ENCODE assay signal across 24 cellular contexts in the genomic region with DNA sequence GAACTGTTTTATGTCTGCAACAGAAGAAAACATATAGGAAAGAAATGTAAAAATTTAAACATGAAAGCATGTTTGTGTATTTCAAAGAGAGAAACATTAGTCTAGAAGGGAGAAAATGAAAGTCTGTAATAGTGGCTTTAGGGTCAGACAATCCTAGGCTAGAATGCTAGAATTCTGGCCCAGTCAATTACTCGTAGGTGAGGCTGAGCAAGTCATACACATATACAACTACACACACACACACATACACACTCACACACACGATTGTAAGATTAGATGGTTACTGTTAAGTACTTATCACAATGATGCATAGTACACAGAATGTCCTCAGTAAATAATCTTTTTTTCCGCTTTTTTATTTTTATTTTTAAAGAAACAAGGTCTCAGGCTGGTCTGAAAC. TPM values are rescaled to one million over a fixed set of nuclear protein-coding genes. Genes with fewer than 3 reads are reported as not detected.
DNase-seq lines count a peak whose midpoint lies in the region; ATAC-seq, FAIRE-seq and TF ChIP-seq lines count a peak whose summit lies in the region.
"Had no signal": no experiment of that assay in that cellular context is flagged by ENCODE, and none has a peak within 500 bp of the region (broad histone marks: within the 10 kb centered on the region; RNA-seq: fewer than 3 reads in every experiment).

No MANE protein-coding gene starts in this region.

- H3K4me3 Mint-ChIP-seq in CD4-positive, alpha-beta memory T cell, result peak overlapping the region in 1 of 8 donors; percentile 11
- no peak overlapping the region for H3K4me3 Mint-ChIP-seq in activated B cell treated with CpG ODN at 0.5 μM for 24 hours
- peak overlapping the region in 1 of 10 donors; percentile 21 for H3K4me3 Mint-ChIP-seq in naive thymus-derived CD8-positive, alpha-beta T cell
- H3K4me3 Mint-ChIP-seq: stimulated activated naive B cell treated with anti-CD40 and anti-IgM and Interleukin-4, amounts not matched to agents 10 μg/mL and 1 μg/mL and 100 μg/mL, for 72 hours had no signal

- peaks cover 0 to 1% of the 10 kb centered on the region in 2 donors for H3K27me3 Mint-ChIP-seq in CD4-positive, alpha-beta memory T cell
- no peaks in the 10 kb centered on the region for H3K27me3 Mint-ChIP-seq in activated B cell treated with CpG ODN at 0.5 μM for 24 hours
- no peaks in the 10 kb centered on the region for H3K27me3 Mint-ChIP-seq in naive thymus-derived CD8-positive, alpha-beta T cell
- H3K27me3 Mint-ChIP-seq: stimulated activated naive B cell treated with anti-CD40 and anti-IgM and Interleukin-4, amounts not matched to agents 10 μg/mL and 1 μg/mL and 100 μg/mL, for 72 hours had no signal

- peaks cover 68% of the 10 kb centered on the region for H3K4me1 ChIP-seq in CD4-positive, alpha-beta memory T cell (ENCODE audit: insufficient read depth, low read length)
- peaks cover 0 to 11% (median 0%) of the 10 kb centered on the region in 4 donors for H3K4me1 ChIP-seq in Peyer's patch

- TF ChIP-seq CTCF in activated B cell treated with CpG ODN at 0.5 μM for 24 hours (IDR thresholded peaks at IDR 0.05) (no peak), Peyer's patch (IDR thresholded peaks at IDR 0.05) (no peak)

- H3K9me3 Mint-ChIP-seq in CD4-positive, alpha-beta memory T cell, result no peaks in the 10 kb centered on the region
- no peaks in the 10 kb centered on the region for H3K9me3 Mint-ChIP-seq in activated B cell treated with CpG ODN at 0.5 μM for 24 hours
- no peaks in the 10 kb centered on the region for H3K9me3 Mint-ChIP-seq in naive thymus-derived CD8-positive, alpha-beta T cell
- H3K9me3 Mint-ChIP-seq: stimulated activated naive B cell treated with anti-CD40 and anti-IgM and Interleukin-4, amounts not matched to agents 10 μg/mL and 1 μg/mL and 100 μg/mL, for 72 hours had no signal

- intact Hi-C loops in CD4-positive, alpha-beta memory T cell (cut with micrococcal nuclease), result loop anchor here (5.0 kb wide), 1 partner anchor 47 kb away; a partner anchor contains a TSS
- intact Hi-C loops in activated B cell treated with CpG ODN at 0.5 μM for 24 hours (cut with micrococcal nuclease), result no loop called here

- POLR2A ChIA-PET in CD4-positive, alpha-beta memory T cell (lab: Charles Lee; ENCODE audit: partially characterized antibody), result interaction anchor here (6.8 kb wide), 1 partner anchor 39 kb away, joined by 92 read pairs; a partner anchor contains a TSS
- POLR2A ChIA-PET in activated B cell treated with CpG ODN at 0.5 μM for 24 hours (lab: Charles Lee), result no interaction called here
- POLR2A ChIA-PET in naive thymus-derived CD8-positive, alpha-beta T cell (lab: Charles Lee), result interaction anchor here (1.1 to 2.1 kb wide), 3 partner anchors 37 to 218 kb away, joined by 3 to 8 read pairs (median 3); a partner anchor contains a TSS

- FAIRE-seq in HTR-8/SVneo (lab: Jason Lieb, UNC), result peak; percentile 74
- FAIRE-seq: astrocyte, small intestine had no signal

- no peaks in the 10 kb centered on the region for H3K36me3 ChIP-seq in CD4-positive, alpha-beta memory T cell (ENCODE audit: insufficient read depth, low read length)
- H3K36me3 ChIP-seq in Peyer's patch, result no peaks in the 10 kb centered on the region
- H3K36me3 ChIP-seq: left ventricle myocardium inferior, tibial nerve had no signal

- no peaks in the 10 kb centered on the region for H3K9me3 ChIP-seq in CD4-positive, alpha-beta memory T cell (ENCODE audit: control insufficient read depth in 1 of 2, low read length in 2 of 2)
- H3K9me3 ChIP-seq in Peyer's patch, result no peaks in the 10 kb centered on the region
- H3K9me3 ChIP-seq: left ventricle myocardium inferior, mucosa of descending colon, tibial nerve had no signal

- no peak for TF ChIP-seq POLR2A in Peyer's patch (IDR thresholded peaks at IDR 0.05)

- no peak for ATAC-seq in activated B cell treated with CpG ODN at 0.5 μM for 24 hours (ENCODE audit: low read depth)
- ATAC-seq in naive thymus-derived CD8-positive, alpha-beta T cell, result no peak
- ATAC-seq: stimulated activated naive B cell treated with anti-CD40 and anti-IgM and Interleukin-4, amounts not matched to agents 10 μg/mL and 1 μg/mL and 100 μg/mL, for 72 hours had no signal

- H3K27me3 ChIP-seq in CD4-positive, alpha-beta memory T cell (ENCODE audit: insufficient read depth, low read length), result no peaks in the 10 kb centered on the region
- no peaks in the 10 kb centered on the region for H3K27me3 ChIP-seq in Peyer's patch
- H3K27me3 ChIP-seq: tibial nerve had no signal

- no peak overlapping the region for H3K27ac ChIP-seq in CD4-positive, alpha-beta memory T cell (ENCODE audit: low read depth, low read length)
- H3K27ac ChIP-seq in Peyer's patch, result no peak overlapping the region
- H3K27ac ChIP-seq: epithelial cell of prostate, left ventricle myocardium inferior had no signal

- H3K36me3 Mint-ChIP-seq in CD4-positive, alpha-beta memory T cell, result peaks cover 0 to 2% of the 10 kb centered on the region in 2 donors
- no peaks in the 10 kb centered on the region for H3K36me3 Mint-ChIP-seq in activated B cell treated with CpG ODN at 0.5 μM for 24 hours (ENCODE audit: low read depth)
- H3K36me3 Mint-ChIP-seq in naive thymus-derived CD8-positive, alpha-beta T cell, result peaks cover 0 to 1% (median 0%) of the 10 kb centered on the region in 3 donors
- H3K36me3 Mint-ChIP-seq: stimulated activated naive B cell treated with anti-CD40 and anti-IgM and Interleukin-4, amounts not matched to agents 10 μg/mL and 1 μg/mL and 100 μg/mL, for 72 hours had no signal

- no peak overlapping the region for H3K4me3 ChIP-seq in CD4-positive, alpha-beta memory T cell (ENCODE audit: low read length in 2 of 2)
- no peak overlapping the region for H3K4me3 ChIP-seq in Peyer's patch
- H3K4me3 ChIP-seq: left ventricle myocardium inferior, mucosa of descending colon, tibial nerve had no signal

- peaks cover 49 to 75% (median 52%) of the 10 kb centered on the region in 4 donors for H3K4me1 Mint-ChIP-seq in CD4-positive, alpha-beta memory T cell
- H3K4me1 Mint-ChIP-seq in activated B cell treated with CpG ODN at 0.5 μM for 24 hours, result peaks cover 37% of the 10 kb centered on the region
- peaks cover 28 to 79% (median 75%) of the 10 kb centered on the region in 4 donors for H3K4me1 Mint-ChIP-seq in naive thymus-derived CD8-positive, alpha-beta T cell

- CTCF ChIA-PET in CD4-positive, alpha-beta memory T cell (lab: Charles Lee; ENCODE audit: partially characterized antibody), result interaction anchor here (1.2 to 1.6 kb wide), 2 partner anchors 36 to 167 kb away, joined by 3 to 8 read pairs; a partner anchor contains a TSS
- CTCF ChIA-PET in activated B cell treated with CpG ODN at 0.5 μM for 24 hours (lab: Charles Lee), result no interaction called here

- H3K27ac Mint-ChIP-seq in CD4-positive, alpha-beta memory T cell, result peak overlapping the region; percentile 24 to 96 (median 83)
- H3K27ac Mint-ChIP-seq in activated B cell treated with CpG ODN at 0.5 μM for 24 hours, result peak overlapping the region; percentile 26
- H3K27ac Mint-ChIP-seq in naive thymus-derived CD8-positive, alpha-beta T cell, result peak overlapping the region in 9 of 10 donors; percentile 88 to 99 (median 96)

- DNase-seq in CD4-positive, alpha-beta memory T cell, result no peak
- DNase-seq in HTR-8/SVneo (ENCODE audit: insufficient read length, low spot score) (no peak), activated B cell treated with CpG ODN at 0.5 μM for 24 hours (no peak), Peyer's patch (no peak), Kasumi-1 (lab: John Stamatoyannopoulos, UW) (no peak), NCI-H510A treated with DMSO at 0.1 percent for 48 hours (lab: John Stamatoyannopoulos, UW) (no peak), C1 segment of cervical spinal cord (lab: John Stamatoyannopoulos, UW) (no peak)
- DNase-seq in naive thymus-derived CD8-positive, alpha-beta T cell, result no peak
- DNase-seq: activated CD4-positive, alpha-beta T cell treated with anti-CD3 and anti-CD28 coated beads, Interleukin-2, amount 50 U/mL, for 48 hours; activated naive CD4-positive, alpha-beta T cell; activated T-cell treated with anti-CD3 and anti-CD28 coated beads for 4 hours; central memory CD4-positive, alpha-beta T cell; DMS79; left ventricle myocardium inferior; mucosa of descending colon; NCI-H1417; NCI-H2081 treated with DMSO at 0.1 percent for 48 hours; NCI-H446; NK-92 treated with Interleukin-12 subunit alpha and Interleukin-12 subunit beta, amount 100 ng/mL, for 24 hours; small intestine; stimulated activated naive B cell treated with anti-CD40 and anti-IgM and Interleukin-4, amounts not matched to agents 10 μg/mL and 1 μg/mL and 100 μg/mL, for 72 hours had no signal

RNA-seq across cellular contexts. Expression of a gene that starts 37.7 kb away (rescaled TPM):
- total RNA-seq in CD4-positive, alpha-beta memory T cell, result 100 to 1,000 TPM; 161 to 165 TPM
- polyA plus RNA-seq in CD4-positive, alpha-beta memory T cell, result 10 to 100 TPM; 11.6 to 41.9 TPM
- total RNA-seq in activated B cell treated with CpG ODN at 0.5 μM for 24 hours (105 and 123 TPM in 2 replicates), Peyer's patch (100 to 1,000 TPM in 1 of 4 donors, 10 to 100 TPM in 3; 53.1 to 153 (median 75.3) TPM)
- total RNA-seq in naive thymus-derived CD8-positive, alpha-beta T cell, result 100 to 1,000 TPM; 199 TPM
- 10 to 100 TPM; 22.5 to 33.6 (median 28.1) TPM for polyA plus RNA-seq in naive thymus-derived CD8-positive, alpha-beta T cell

RNA-seq across cellular contexts. Expression of a gene that starts 47.5 kb away (rescaled TPM):
- total RNA-seq in CD4-positive, alpha-beta memory T cell, result 10 to 100 TPM; 12.3 to 14.1 TPM
- polyA plus RNA-seq in CD4-positive, alpha-beta memory T cell, result 1 to 10 TPM; 5.0 to 8.9 TPM
- 160 and 173 TPM in 2 replicates for total RNA-seq in activated B cell treated with CpG ODN at 0.5 μM for 24 hours
- 10 to 100 TPM; 28.1 to 35.5 TPM for total RNA-seq in naive thymus-derived CD8-positive, alpha-beta T cell
- polyA plus RNA-seq in naive thymus-derived CD8-positive, alpha-beta T cell, result 10 to 100 TPM; 10.7 to 17.4 (median 12.8) TPM
- 10 to 100 TPM in 2 of 4 donors, 1 to 10 TPM in 2; 3.4 to 54.8 (median 11.5) TPM for total RNA-seq in Peyer's patch

Comparison
In these comparisons a context has a peak if more than half of its experiments do, and no peak if none do; other contexts are left out.
1. H3K27ac Mint-ChIP-seq: peak in every context shown above with its lines; median percentile 96 in naive thymus-derived CD8-positive, alpha-beta T cell; 83 in CD4-positive, alpha-beta memory T cell; 26 in activated B cell treated with CpG ODN at 0.5 μM for 24 hours.